In the genomic region with DNA sequence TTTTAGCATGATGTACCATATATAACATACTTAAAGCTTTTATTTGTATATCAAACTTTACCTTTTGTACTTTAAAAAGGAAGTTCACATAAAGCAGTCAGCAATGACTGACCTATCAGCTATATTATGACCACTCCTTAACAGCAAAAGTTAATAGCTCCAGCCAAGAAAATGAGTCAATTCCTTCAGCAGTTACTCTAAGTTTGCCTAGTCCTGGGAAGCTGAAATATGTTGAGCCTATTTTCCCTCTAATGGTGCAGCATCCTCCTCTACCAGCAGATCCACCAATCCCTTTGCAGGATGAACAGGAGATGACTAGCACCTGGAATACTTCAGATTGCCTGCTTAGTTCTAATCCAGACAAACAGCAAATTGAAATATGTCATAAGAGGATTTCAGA, we compare ENCODE assay signal across 2 cellular contexts.
TF ChIP-seq lines count a peak whose summit lies in the region.

No MANE protein-coding gene starts in this region.

TF ChIP-seq in SK-N-SH treated with all-trans-retinoic acid at 6 μM for 48 hours, 23 proteins besides CTCF, POLR2A, EP300 and RAD21 (continued from another document):
- TF ChIP-seq, protein P1, sequence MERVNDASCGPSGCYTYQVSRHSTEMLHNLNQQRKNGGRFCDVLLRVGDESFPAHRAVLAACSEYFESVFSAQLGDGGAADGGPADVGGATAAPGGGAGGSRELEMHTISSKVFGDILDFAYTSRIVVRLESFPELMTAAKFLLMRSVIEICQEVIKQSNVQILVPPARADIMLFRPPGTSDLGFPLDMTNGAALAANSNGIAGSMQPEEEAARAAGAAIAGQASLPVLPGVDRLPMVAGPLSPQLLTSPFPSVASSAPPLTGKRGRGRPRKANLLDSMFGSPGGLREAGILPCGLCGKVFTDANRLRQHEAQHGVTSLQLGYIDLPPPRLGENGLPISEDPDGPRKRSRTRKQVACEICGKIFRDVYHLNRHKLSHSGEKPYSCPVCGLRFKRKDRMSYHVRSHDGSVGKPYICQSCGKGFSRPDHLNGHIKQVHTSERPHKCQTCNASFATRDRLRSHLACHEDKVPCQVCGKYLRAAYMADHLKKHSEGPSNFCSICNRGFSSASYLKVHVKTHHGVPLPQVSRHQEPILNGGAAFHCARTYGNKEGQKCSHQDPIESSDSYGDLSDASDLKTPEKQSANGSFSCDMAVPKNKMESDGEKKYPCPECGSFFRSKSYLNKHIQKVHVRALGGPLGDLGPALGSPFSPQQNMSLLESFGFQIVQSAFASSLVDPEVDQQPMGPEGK (CRISPR knock-in tag; IDR thresholded peaks at IDR 0.05; ENCODE audit: borderline replicate concordance) = no peak
- TF ChIP-seq ZNF565 (CRISPR knock-in tag; conservative IDR thresholded peaks at IDR 0.05; ENCODE audit: low read depth) (no peak), ESRRG (CRISPR knock-in tag; IDR thresholded peaks at IDR 0.05) (no peak), GLIS3 (CRISPR knock-in tag; IDR thresholded peaks at IDR 0.05) (no peak), TCF4 (CRISPR knock-in tag; IDR thresholded peaks at IDR 0.05; ENCODE audit: borderline replicate concordance) (no peak), ISL1 (CRISPR knock-in tag; IDR thresholded peaks at IDR 0.05) (no peak), CSDC2 (CRISPR knock-in tag; IDR thresholded peaks at IDR 0.05) (no peak), OSR1 (CRISPR knock-in tag; IDR thresholded peaks at IDR 0.05) (no peak), ZNF70 (CRISPR knock-in tag; IDR thresholded peaks at IDR 0.05) (no peak), ZFP30 (CRISPR knock-in tag; IDR thresholded peaks at IDR 0.05) (no peak), ZNF8 (CRISPR knock-in tag; IDR thresholded peaks at IDR 0.05) (no peak), ZFP3 (CRISPR knock-in tag; IDR thresholded peaks at IDR 0.05) (no peak)
- TF ChIP-seq, protein P2, sequence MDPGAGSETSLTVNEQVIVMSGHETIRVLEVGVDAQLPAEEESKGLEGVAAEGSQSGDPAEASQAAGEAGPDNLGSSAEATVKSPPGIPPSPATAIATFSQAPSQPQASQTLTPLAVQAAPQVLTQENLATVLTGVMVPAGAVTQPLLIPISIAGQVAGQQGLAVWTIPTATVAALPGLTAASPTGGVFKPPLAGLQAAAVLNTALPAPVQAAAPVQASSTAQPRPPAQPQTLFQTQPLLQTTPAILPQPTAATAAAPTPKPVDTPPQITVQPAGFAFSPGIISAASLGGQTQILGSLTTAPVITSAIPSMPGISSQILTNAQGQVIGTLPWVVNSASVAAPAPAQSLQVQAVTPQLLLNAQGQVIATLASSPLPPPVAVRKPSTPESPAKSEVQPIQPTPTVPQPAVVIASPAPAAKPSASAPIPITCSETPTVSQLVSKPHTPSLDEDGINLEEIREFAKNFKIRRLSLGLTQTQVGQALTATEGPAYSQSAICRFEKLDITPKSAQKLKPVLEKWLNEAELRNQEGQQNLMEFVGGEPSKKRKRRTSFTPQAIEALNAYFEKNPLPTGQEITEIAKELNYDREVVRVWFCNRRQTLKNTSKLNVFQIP (CRISPR knock-in tag; IDR thresholded peaks at IDR 0.05; ENCODE audit: borderline replicate concordance, low read depth) = no peak
- TF ChIP-seq, protein P3, sequence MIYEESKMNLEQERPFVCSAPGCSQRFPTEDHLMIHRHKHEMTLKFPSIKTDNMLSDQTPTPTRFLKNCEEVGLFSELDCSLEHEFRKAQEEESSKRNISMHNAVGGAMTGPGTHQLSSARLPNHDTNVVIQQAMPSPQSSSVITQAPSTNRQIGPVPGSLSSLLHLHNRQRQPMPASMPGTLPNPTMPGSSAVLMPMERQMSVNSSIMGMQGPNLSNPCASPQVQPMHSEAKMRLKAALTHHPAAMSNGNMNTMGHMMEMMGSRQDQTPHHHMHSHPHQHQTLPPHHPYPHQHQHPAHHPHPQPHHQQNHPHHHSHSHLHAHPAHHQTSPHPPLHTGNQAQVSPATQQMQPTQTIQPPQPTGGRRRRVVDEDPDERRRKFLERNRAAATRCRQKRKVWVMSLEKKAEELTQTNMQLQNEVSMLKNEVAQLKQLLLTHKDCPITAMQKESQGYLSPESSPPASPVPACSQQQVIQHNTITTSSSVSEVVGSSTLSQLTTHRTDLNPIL (CRISPR knock-in tag; IDR thresholded peaks at IDR 0.05; ENCODE audit: low read depth) = no peak
- TF ChIP-seq, protein P4, sequence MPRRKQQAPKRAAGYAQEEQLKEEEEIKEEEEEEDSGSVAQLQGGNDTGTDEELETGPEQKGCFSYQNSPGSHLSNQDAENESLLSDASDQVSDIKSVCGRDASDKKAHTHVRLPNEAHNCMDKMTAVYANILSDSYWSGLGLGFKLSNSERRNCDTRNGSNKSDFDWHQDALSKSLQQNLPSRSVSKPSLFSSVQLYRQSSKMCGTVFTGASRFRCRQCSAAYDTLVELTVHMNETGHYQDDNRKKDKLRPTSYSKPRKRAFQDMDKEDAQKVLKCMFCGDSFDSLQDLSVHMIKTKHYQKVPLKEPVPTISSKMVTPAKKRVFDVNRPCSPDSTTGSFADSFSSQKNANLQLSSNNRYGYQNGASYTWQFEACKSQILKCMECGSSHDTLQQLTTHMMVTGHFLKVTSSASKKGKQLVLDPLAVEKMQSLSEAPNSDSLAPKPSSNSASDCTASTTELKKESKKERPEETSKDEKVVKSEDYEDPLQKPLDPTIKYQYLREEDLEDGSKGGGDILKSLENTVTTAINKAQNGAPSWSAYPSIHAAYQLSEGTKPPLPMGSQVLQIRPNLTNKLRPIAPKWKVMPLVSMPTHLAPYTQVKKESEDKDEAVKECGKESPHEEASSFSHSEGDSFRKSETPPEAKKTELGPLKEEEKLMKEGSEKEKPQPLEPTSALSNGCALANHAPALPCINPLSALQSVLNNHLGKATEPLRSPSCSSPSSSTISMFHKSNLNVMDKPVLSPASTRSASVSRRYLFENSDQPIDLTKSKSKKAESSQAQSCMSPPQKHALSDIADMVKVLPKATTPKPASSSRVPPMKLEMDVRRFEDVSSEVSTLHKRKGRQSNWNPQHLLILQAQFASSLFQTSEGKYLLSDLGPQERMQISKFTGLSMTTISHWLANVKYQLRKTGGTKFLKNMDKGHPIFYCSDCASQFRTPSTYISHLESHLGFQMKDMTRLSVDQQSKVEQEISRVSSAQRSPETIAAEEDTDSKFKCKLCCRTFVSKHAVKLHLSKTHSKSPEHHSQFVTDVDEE (CRISPR knock-in tag; IDR thresholded peaks at IDR 0.05) = no peak

TF ChIP-seq in SK-N-SH, 30 proteins besides CTCF, POLR2A, EP300 and RAD21:
- TF ChIP-seq, protein P5, sequence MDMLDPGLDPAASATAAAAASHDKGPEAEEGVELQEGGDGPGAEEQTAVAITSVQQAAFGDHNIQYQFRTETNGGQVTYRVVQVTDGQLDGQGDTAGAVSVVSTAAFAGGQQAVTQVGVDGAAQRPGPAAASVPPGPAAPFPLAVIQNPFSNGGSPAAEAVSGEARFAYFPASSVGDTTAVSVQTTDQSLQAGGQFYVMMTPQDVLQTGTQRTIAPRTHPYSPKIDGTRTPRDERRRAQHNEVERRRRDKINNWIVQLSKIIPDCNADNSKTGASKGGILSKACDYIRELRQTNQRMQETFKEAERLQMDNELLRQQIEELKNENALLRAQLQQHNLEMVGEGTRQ (IDR thresholded peaks at IDR 0.05; ENCODE audit: borderline replicate concordance, low read depth, low read length) = no peak
- TF ChIP-seq SMC3 (IDR thresholded peaks at IDR 0.05; ENCODE audit: low read depth, low read length) (no peak), TEAD4 (IDR thresholded peaks at IDR 0.05; ENCODE audit: borderline replicate concordance, insufficient read depth) (no peak), MXI1 (IDR thresholded peaks at IDR 0.05; ENCODE audit: low read depth, low read length) (no peak), GATA2 (CRISPR knock-in tag; IDR thresholded peaks at IDR 0.05) (no peak), GABPA (IDR thresholded peaks at IDR 0.05; ENCODE audit: low read depth) (no peak), MEF2A (IDR thresholded peaks at IDR 0.05; ENCODE audit: borderline replicate concordance, low read depth) (no peak), ELF1 (IDR thresholded peaks at IDR 0.05) (no peak), EZH2phosphoT487 (IDR thresholded peaks at IDR 0.05; ENCODE audit: borderline replicate concordance, low read depth) (no peak)
- TF ChIP-seq, protein P6, sequence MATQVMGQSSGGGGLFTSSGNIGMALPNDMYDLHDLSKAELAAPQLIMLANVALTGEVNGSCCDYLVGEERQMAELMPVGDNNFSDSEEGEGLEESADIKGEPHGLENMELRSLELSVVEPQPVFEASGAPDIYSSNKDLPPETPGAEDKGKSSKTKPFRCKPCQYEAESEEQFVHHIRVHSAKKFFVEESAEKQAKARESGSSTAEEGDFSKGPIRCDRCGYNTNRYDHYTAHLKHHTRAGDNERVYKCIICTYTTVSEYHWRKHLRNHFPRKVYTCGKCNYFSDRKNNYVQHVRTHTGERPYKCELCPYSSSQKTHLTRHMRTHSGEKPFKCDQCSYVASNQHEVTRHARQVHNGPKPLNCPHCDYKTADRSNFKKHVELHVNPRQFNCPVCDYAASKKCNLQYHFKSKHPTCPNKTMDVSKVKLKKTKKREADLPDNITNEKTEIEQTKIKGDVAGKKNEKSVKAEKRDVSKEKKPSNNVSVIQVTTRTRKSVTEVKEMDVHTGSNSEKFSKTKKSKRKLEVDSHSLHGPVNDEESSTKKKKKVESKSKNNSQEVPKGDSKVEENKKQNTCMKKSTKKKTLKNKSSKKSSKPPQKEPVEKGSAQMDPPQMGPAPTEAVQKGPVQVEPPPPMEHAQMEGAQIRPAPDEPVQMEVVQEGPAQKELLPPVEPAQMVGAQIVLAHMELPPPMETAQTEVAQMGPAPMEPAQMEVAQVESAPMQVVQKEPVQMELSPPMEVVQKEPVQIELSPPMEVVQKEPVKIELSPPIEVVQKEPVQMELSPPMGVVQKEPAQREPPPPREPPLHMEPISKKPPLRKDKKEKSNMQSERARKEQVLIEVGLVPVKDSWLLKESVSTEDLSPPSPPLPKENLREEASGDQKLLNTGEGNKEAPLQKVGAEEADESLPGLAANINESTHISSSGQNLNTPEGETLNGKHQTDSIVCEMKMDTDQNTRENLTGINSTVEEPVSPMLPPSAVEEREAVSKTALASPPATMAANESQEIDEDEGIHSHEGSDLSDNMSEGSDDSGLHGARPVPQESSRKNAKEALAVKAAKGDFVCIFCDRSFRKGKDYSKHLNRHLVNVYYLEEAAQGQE (IDR thresholded peaks at IDR 0.05; ENCODE audit: low read depth, low read length) = no peak
- TF ChIP-seq, protein P7, sequence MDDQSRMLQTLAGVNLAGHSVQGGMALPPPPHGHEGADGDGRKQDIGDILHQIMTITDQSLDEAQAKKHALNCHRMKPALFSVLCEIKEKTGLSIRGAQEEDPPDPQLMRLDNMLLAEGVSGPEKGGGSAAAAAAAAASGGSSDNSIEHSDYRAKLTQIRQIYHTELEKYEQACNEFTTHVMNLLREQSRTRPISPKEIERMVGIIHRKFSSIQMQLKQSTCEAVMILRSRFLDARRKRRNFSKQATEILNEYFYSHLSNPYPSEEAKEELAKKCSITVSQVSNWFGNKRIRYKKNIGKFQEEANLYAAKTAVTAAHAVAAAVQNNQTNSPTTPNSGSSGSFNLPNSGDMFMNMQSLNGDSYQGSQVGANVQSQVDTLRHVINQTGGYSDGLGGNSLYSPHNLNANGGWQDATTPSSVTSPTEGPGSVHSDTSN (IDR thresholded peaks at IDR 0.05) = no peak
